In genomic region chr13:30873519-30873918, GRCh38 we compare ENCODE assay signal across 15 cellular contexts. TPM values are rescaled to one million over a fixed set of nuclear protein-coding genes. Genes with fewer than 3 reads are reported as not detected.
DNase-seq lines count a peak whose midpoint lies in the region; TF ChIP-seq lines count a peak whose summit lies in the region.
"Had no signal": no experiment of that assay in that cellular context is flagged by ENCODE, and none has a peak within 500 bp of the region (broad histone marks: within the 10 kb centered on the region; RNA-seq: fewer than 3 reads in every experiment).

No MANE protein-coding gene starts in this region.

- no peaks in the 10 kb centered on the region for H4K20me1 ChIP-seq in hepatocyte (ENCODE audit: insufficient read depth, poor library complexity, severe bottlenecking)

- 73% methylated on average over 5 of the region's 5 CpGs for WGBS in hepatocyte (ENCODE audit: low lambda C conversion rate, missing lambda C conversion rate)

- H3K27ac ChIP-seq in ascending aorta: peak overlapping the region; percentile 88 to 90
- H3K27ac ChIP-seq in hepatocyte: peak overlapping the region; percentile 76
- peak overlapping the region; percentile 52 for H3K27ac ChIP-seq in skeletal muscle tissue (ENCODE audit: low read depth, low read length)
- H3K27ac ChIP-seq: upper lobe of left lung had no signal

- TF ChIP-seq CTCF in ascending aorta (IDR thresholded peaks at IDR 0.05) (no peak), hepatocyte (IDR thresholded peaks at IDR 0.05; ENCODE audit: poor library complexity) (no peak)

- H3K4me2 ChIP-seq in hepatocyte: peak overlapping the region; percentile 45

- no peak overlapping the region for H2AFZ ChIP-seq in hepatocyte

- no peak overlapping the region for H3K4me3 ChIP-seq in ascending aorta
- no peak overlapping the region for H3K4me3 ChIP-seq in hepatocyte
- H3K4me3 ChIP-seq in skeletal muscle tissue (ENCODE audit: low read length in 3 of 3): no peak overlapping the region
- H3K4me3 ChIP-seq in HAP-1: no peak overlapping the region
- H3K4me3 ChIP-seq: heart right ventricle, upper lobe of left lung had no signal

- H3K9me3 ChIP-seq in ascending aorta (no peaks in the 10 kb centered on the region), hepatocyte (ENCODE audit: low read depth) (no peaks in the 10 kb centered on the region), skeletal muscle tissue (ENCODE audit: control insufficient read depth in 3 of 3, low read length in 3 of 3) (no peaks in the 10 kb centered on the region), HAP-1 (no peaks in the 10 kb centered on the region)
- H3K9me3 ChIP-seq: heart right ventricle, upper lobe of left lung had no signal

- peak; percentile 10 for DNase-seq in ELR (ENCODE audit: low read depth)
- DNase-seq in ascending aorta (ENCODE audit: low spot score in 2 of 2): no peak
- no peak for DNase-seq in hepatocyte (ENCODE audit: low spot score)
- no peak for DNase-seq in T-helper 9 cell
- DNase-seq in anterior cingulate cortex (lab: John Stamatoyannopoulos, UW): no peak
- DNase-seq in HAP-1 (ENCODE audit: low spot score in 2 of 2): no peak
- no peak for DNase-seq in effector CD8-positive, alpha-beta T cell (lab: John Stamatoyannopoulos, UW)
- DNase-seq: NCI-H526 treated with DMSO at 0.1 percent for 48 hours had no signal

- intact Hi-C loops in ascending aorta (cut with DNase I): loop anchor here (10.0 kb wide), 3 partner anchors 949 to 1439 kb away; no protein-coding TSS in a partner anchor

- H3K27me3 ChIP-seq in ascending aorta: no peaks in the 10 kb centered on the region
- no peaks in the 10 kb centered on the region for H3K27me3 ChIP-seq in hepatocyte
- no peaks in the 10 kb centered on the region for H3K27me3 ChIP-seq in skeletal muscle tissue (ENCODE audit: control insufficient read depth in 3 of 3, insufficient read depth in 3 of 3, low read length in 3 of 3)
- H3K27me3 ChIP-seq in HAP-1 (ENCODE audit: low read depth): no peaks in the 10 kb centered on the region
- H3K27me3 ChIP-seq: heart right ventricle, upper lobe of left lung had no signal

- H3K9ac ChIP-seq in skeletal muscle tissue (ENCODE audit: low read depth in 1 of 3, low read length in 3 of 3): no peak overlapping the region

- in situ Hi-C loops in HAP-1 (cut with MboI; ENCODE audit: low sequenced_read_pairs): no loop called here

- H3K4me1 ChIP-seq in ascending aorta (peaks cover 25 to 60% of the 10 kb centered on the region in 2 donors), hepatocyte (ENCODE audit: insufficient read depth) (peaks cover 25% of the 10 kb centered on the region), skeletal muscle tissue (ENCODE audit: control insufficient read depth in 3 of 3, insufficient read depth in 3 of 3, low read length in 3 of 3) (peaks cover 18 to 23% (median 20%) of the 10 kb centered on the region in 3 donors), HAP-1 (peaks cover 19% of the 10 kb centered on the region)

- H3K9me2 ChIP-seq in hepatocyte (replicated peaks; ENCODE audit: insufficient read depth): no peaks in the 10 kb centered on the region

- H3K79me2 ChIP-seq in hepatocyte: no peaks in the 10 kb centered on the region

- H3K36me3 ChIP-seq in ascending aorta (no peaks in the 10 kb centered on the region), hepatocyte (replicated peaks; ENCODE audit: insufficient read depth, low read depth) (no peaks in the 10 kb centered on the region), skeletal muscle tissue (ENCODE audit: control insufficient read depth in 3 of 3, insufficient read depth in 3 of 3, low read length in 3 of 3) (no peaks in the 10 kb centered on the region), HAP-1 (replicated peaks) (no peaks in the 10 kb centered on the region)
- H3K36me3 ChIP-seq: heart right ventricle, upper lobe of left lung had no signal

RNA-seq across cellular contexts. Expression of gene MEDAG, which starts 32.6 kb away (rescaled TPM):
- total RNA-seq in ascending aorta (98.8 TPM), hepatocyte (0.03 TPM in 1 of 2 replicates, not detected in the other), skeletal muscle tissue (11.5 TPM)
- 0.28 and 0.30 TPM in 2 replicates for polyA plus RNA-seq in hepatocyte
- total RNA-seq: activated T-helper 1 cell treated with anti-CD3 and anti-CD28 coated beads, Interleukin-12 subunit alpha, Interleukin-12 subunit beta, Interleukin-2, Interleukin-4 antibody, amounts not matched to agents 30 ng/mL and 10 ng/mL and 1 ng/mL, durations not matched to agents 14 hours and 24 hours and 36 hours had no signal

RNA-seq across cellular contexts. Expression of gene TEX26, which starts 58.9 kb away (rescaled TPM):
- total RNA-seq in ascending aorta (not detected), hepatocyte (0.36 and 0.57 TPM in 2 replicates), skeletal muscle tissue (not detected)
- 1.0 and 1.1 TPM in 2 replicates for polyA plus RNA-seq in hepatocyte
- total RNA-seq: activated T-helper 1 cell treated with anti-CD3 and anti-CD28 coated beads, Interleukin-12 subunit alpha, Interleukin-12 subunit beta, Interleukin-2, Interleukin-4 antibody, amounts not matched to agents 30 ng/mL and 10 ng/mL and 1 ng/mL, durations not matched to agents 14 hours and 24 hours and 36 hours; bronchial epithelial cell; heart right ventricle; left ventricle myocardium superior; RPMI7951 had no signal
- polyA plus RNA-seq: heart right ventricle had no signal

Comparison
In these comparisons a context has a peak if more than half of its experiments do, and no peak if none do; other contexts are left out.
1. RNA of gene MEDAG, which starts 32.6 kb away (total RNA-seq): 98.8 TPM in ascending aorta (single experiment) and 11.5 TPM in skeletal muscle tissue (single experiment); 0.03 TPM in hepatocyte; every median in the first group is over 10 times any median in the second.
2. Peak in every context shown above with its lines, with median percentiles within 50 percentile points of each other: H3K27ac ChIP-seq.